8 cellular contexts compared by ENCODE assay signal in the genomic region with DNA sequence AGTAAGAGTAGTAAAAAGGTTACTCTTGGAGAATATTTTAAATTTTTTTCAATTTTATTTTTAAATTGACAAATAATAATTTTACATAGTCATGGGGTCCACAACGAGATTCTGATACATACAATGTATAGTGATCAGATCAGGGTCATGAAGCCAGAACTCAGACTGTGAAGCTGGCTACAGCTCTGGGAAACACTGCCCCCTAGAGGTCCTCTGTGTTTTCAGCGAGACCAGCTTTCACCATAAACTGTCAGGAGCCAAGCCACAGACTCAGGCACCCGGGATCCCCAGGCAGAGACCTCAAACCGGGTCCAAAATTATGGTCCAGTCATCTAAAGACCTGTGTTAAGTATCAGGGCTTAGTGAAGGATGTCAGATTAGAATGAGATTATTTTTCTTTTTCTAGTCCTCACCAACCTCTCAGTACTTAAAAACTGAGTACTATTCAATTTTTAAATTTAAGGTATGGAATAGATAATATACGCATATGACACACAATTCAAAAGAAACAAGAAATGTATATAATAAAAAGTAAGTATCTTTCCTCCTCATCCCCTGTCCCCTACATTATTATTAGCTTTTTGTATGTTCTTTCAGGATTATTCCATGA.
A peak's percentile ranks its signal among the peaks of the same experiment; 100 is the strongest.
DNase-seq lines count a peak whose midpoint lies in the region; ATAC-seq, FAIRE-seq and TF ChIP-seq lines count a peak whose summit lies in the region.

No MANE protein-coding gene starts in this region.

- TF ChIP-seq CTCF in body of pancreas (IDR thresholded peaks at IDR 0.05) (peak in 6 of 7 experiments; percentile 30 to 61 (median 38)), lower lobe of right lung (IDR thresholded peaks at IDR 0.05) (peak; percentile 60), type B pancreatic cell (conservative IDR thresholded peaks at IDR 0.05) (peak; percentile 87)

- H3K36me3 ChIP-seq in body of pancreas (replicated peaks in 1 of 2; ENCODE audit: insufficient read depth in 1 of 2, low read depth in 2 of 2) (no peaks in the 10 kb centered on the region), lower lobe of right lung (no peaks in the 10 kb centered on the region)

- H3K27me3 Mint-ChIP-seq in type B pancreatic cell: no peaks in the 10 kb centered on the region

- H3K27ac Mint-ChIP-seq in type B pancreatic cell: no peak overlapping the region

- intact Hi-C loops in body of pancreas (cut with DNase I) (no loop called here), lower lobe of right lung (cut with DNase I) (no loop called here)

- no peak for TF ChIP-seq POLR2A in body of pancreas (IDR thresholded peaks at IDR 0.05)

- peaks cover 5% of the 10 kb centered on the region for H3K9me3 Mint-ChIP-seq in type B pancreatic cell

- H3K4me3 Mint-ChIP-seq in type B pancreatic cell: no peak overlapping the region

- no peak for FAIRE-seq in GM19239 (lab: Jason Lieb, UNC)

- H3K4me1 Mint-ChIP-seq in type B pancreatic cell (ENCODE audit: unreplicated experiment): peaks cover 5% of the 10 kb centered on the region

- H3K36me3 Mint-ChIP-seq in type B pancreatic cell: no peaks in the 10 kb centered on the region

- H3K9me3 ChIP-seq in body of pancreas (no peaks in the 10 kb centered on the region), lower lobe of right lung (no peaks in the 10 kb centered on the region)

- WGBS in body of pancreas, 2 donors: 17 to 26% methylated on average over 5 of the region's 5 CpGs

- H3K27ac ChIP-seq in body of pancreas (no peak overlapping the region), lower lobe of right lung (no peak overlapping the region)

- H3K27me3 ChIP-seq in body of pancreas (no peaks in the 10 kb centered on the region), lower lobe of right lung (ENCODE audit: low read depth) (no peaks in the 10 kb centered on the region)

- H3K4me3 ChIP-seq in body of pancreas (no peak overlapping the region), lower lobe of right lung (no peak overlapping the region)

- no peaks in the 10 kb centered on the region for H3K4me1 ChIP-seq in body of pancreas
- H3K4me1 ChIP-seq in lower lobe of right lung: no peaks in the 10 kb centered on the region

- ATAC-seq in HG03457 (IDR thresholded peaks at IDR 0.05; ENCODE audit: unreplicated experiment) (peak; percentile 85), body of pancreas (no peak), lower lobe of right lung (peak; percentile 80 to 89)

- DNase-seq in DMS53 (lab: John Stamatoyannopoulos, UW) (peak; percentile 65), GM19239 (ENCODE audit: insufficient read length, low spot score) (peak; percentile 8), NOMO-1 (lab: John Stamatoyannopoulos, UW; ENCODE audit: unreplicated experiment in 2 of 2) (peak; percentile 10 to 28), body of pancreas (peak; percentile 15 to 47 (median 41)), lower lobe of right lung (no peak), type B pancreatic cell (ENCODE audit: extremely low spot score, unreplicated experiment) (peak; percentile 67)
- no peak for DNase-seq in activated effector memory CD4-positive, alpha-beta T cell treated with Interleukin-2 at 50 U/mL for 16 hours

Comparison
In these comparisons a context has a peak if more than half of its experiments do, and no peak if none do; other contexts are left out.
1. DNase-seq: peak in DMS53 (single experiment), GM19239 (single experiment), NOMO-1 (2 of 2), body of pancreas (4 of 4) and type B pancreatic cell (single experiment); none in lower lobe of right lung (single experiment) and activated effector memory CD4-positive, alpha-beta T cell treated with Interleukin-2 at 50 U/mL for 16 hours (single experiment).
2. Peak in every context shown above with its lines, with median percentiles within 50 percentile points of each other: CTCF ChIP-seq.